ENCODE assay signal across 17 cellular contexts in genomic region chr2:105379741-105380186, GRCh38. TPM values are rescaled to one million over a fixed set of nuclear protein-coding genes. Genes with fewer than 3 reads are reported as not detected.
DNase-seq lines count a peak whose midpoint lies in the region; ATAC-seq, FAIRE-seq and TF ChIP-seq lines count a peak whose summit lies in the region.
"Had no signal": no experiment of that assay in that cellular context is flagged by ENCODE, and none has a peak within 500 bp of the region (broad histone marks: within the 10 kb centered on the region; RNA-seq: fewer than 3 reads in every experiment).

No MANE protein-coding gene starts in this region.

- H3K4me1 Mint-ChIP-seq in MCF 10A (ENCODE audit: insufficient read depth, unreplicated experiment), result peaks cover 10% of the 10 kb centered on the region
- H3K4me1 Mint-ChIP-seq: memory B cell, WTC11 had no signal

- H3K36me3 Mint-ChIP-seq in MCF 10A (ENCODE audit: insufficient read depth, unreplicated experiment), result peaks cover 96% of the 10 kb centered on the region
- H3K36me3 Mint-ChIP-seq: memory B cell had no signal

- TF ChIP-seq CTCF in MCF 10A (IDR thresholded peaks at IDR 0.05; ENCODE audit: unreplicated experiment) (no peak), mammary epithelial cell (conservative IDR thresholded peaks at IDR 0.05 in 1 of 2, IDR thresholded peaks at IDR 0.05 in 1 of 2; ENCODE audit: extremely low read depth in 1 of 2, insufficient read depth in 1 of 2, low read depth in 1 of 2, low read length in 2 of 2) (no peak), ascending aorta (IDR thresholded peaks at IDR 0.05) (no peak), uterus (IDR thresholded peaks at IDR 0.05) (no peak)

- no peaks in the 10 kb centered on the region for H3K27me3 Mint-ChIP-seq in MCF 10A (ENCODE audit: insufficient read depth, unreplicated experiment)

- H3K36me3 ChIP-seq in mammary epithelial cell (ENCODE audit: insufficient read depth, low read length), result peaks cover 57% of the 10 kb centered on the region
- H3K36me3 ChIP-seq in ascending aorta, result peaks cover 0 to 9% of the 10 kb centered on the region in 2 donors
- H3K36me3 ChIP-seq in mucosa of rectum (ENCODE audit: control insufficient read depth in 2 of 2, insufficient read depth in 2 of 2, low read length in 2 of 2), result peaks cover 25 to 44% of the 10 kb centered on the region in 2 donors
- H3K36me3 ChIP-seq in uterus, result no peaks in the 10 kb centered on the region

- no peak for DNase-seq in MCF 10A (ENCODE audit: unreplicated experiment)
- no peak for DNase-seq in mammary epithelial cell
- peak in 1 of 2 donors; percentile 49 for DNase-seq in ascending aorta (ENCODE audit: low spot score in 2 of 2)
- DNase-seq in uterus, result no peak
- no peak for DNase-seq in amniotic stem cell (lab: John Stamatoyannopoulos, UW)
- no peak for DNase-seq in RCC 7860 (ENCODE audit: low spot score)
- DNase-seq: 8988T; activated T-cell treated with anti-CD3 and anti-CD28 coated beads, Interleukin-2, amount 50 U/mL, for 4 hours; cerebellar nuclear complex; DND-41; NCI-H187 had no signal

- WGBS in mammary epithelial cell (ENCODE audit: low coverage, missing lambda C conversion rate), result 70% methylated on average over 7 of the region's 7 CpGs

- no peak for ATAC-seq in GM21528 (IDR thresholded peaks at IDR 0.05; ENCODE audit: low FRiP score, unreplicated experiment)
- ATAC-seq: activated T-cell treated with anti-CD3 and anti-CD28 coated beads, Interleukin-2, amount 50 U/mL, for 4 hours; WTC11 had no signal

- H3K9me3 ChIP-seq in mammary epithelial cell (replicated peaks; ENCODE audit: insufficient read depth, low read length), result no peaks in the 10 kb centered on the region
- no peaks in the 10 kb centered on the region for H3K9me3 ChIP-seq in ascending aorta
- no peaks in the 10 kb centered on the region for H3K9me3 ChIP-seq in mucosa of rectum (ENCODE audit: control insufficient read depth in 2 of 2, low read length in 2 of 2)
- no peaks in the 10 kb centered on the region for H3K9me3 ChIP-seq in uterus

- BruUV-seq in MCF 10A (replicated peaks; lab: Mats Ljungman, UMichigan) (no TSS peak), mammary epithelial cell (replicated peaks; lab: Mats Ljungman, UMichigan) (no TSS peak)

- no peak overlapping the region for H3K4me2 ChIP-seq in mammary epithelial cell (ENCODE audit: insufficient read depth, low read depth, low read length)

- dilution Hi-C loops in mammary epithelial cell (cut with HindIII; ENCODE audit: low sequenced_read_pairs), result loop anchor here (5.0 kb wide), 2 partner anchors 78 to 143 kb away; no protein-coding TSS in a partner anchor

- in situ Hi-C loops in mammary epithelial cell (cut with MboI; ENCODE audit: low sequenced_read_pairs in 2 of 2), result loop anchor here (5.0 to 10.0 kb wide), 2 partner anchors 138 to 155 kb away; no protein-coding TSS in a partner anchor

- no peaks in the 10 kb centered on the region for H3K9me3 Mint-ChIP-seq in MCF 10A (ENCODE audit: unreplicated experiment)
- H3K9me3 Mint-ChIP-seq: activated T-cell treated with anti-CD3 and anti-CD28 coated beads, Interleukin-2, amount 50 U/mL, for 4 hours; memory B cell; WTC11 had no signal

- H3K79me2 ChIP-seq in mammary epithelial cell (ENCODE audit: insufficient read depth, low read length), result peaks cover 96% of the 10 kb centered on the region

- H3K27ac ChIP-seq in mammary epithelial cell (ENCODE audit: insufficient read depth, low read depth, low read length), result no peak overlapping the region
- H3K27ac ChIP-seq in ascending aorta, result peak overlapping the region; percentile 57 to 86
- H3K27ac ChIP-seq in mucosa of rectum (ENCODE audit: low read depth in 2 of 2, low read length in 2 of 2), result peak overlapping the region; percentile 73 to 87
- H3K27ac ChIP-seq in uterus, result peak overlapping the region; percentile 73 to 78

- H3K9ac ChIP-seq in mammary epithelial cell (ENCODE audit: insufficient read depth, low read length) (no peak overlapping the region), mucosa of rectum (ENCODE audit: low read depth in 1 of 2, low read length in 2 of 2) (no peak overlapping the region)

- H3K27me3 ChIP-seq in mammary epithelial cell (ENCODE audit: insufficient read depth, low read length), result no peaks in the 10 kb centered on the region
- no peaks in the 10 kb centered on the region for H3K27me3 ChIP-seq in ascending aorta
- no peaks in the 10 kb centered on the region for H3K27me3 ChIP-seq in mucosa of rectum (ENCODE audit: control insufficient read depth in 2 of 2, insufficient read depth in 2 of 2, low read length in 2 of 2)
- no peaks in the 10 kb centered on the region for H3K27me3 ChIP-seq in uterus

- no peak overlapping the region for H3K4me3 ChIP-seq in mammary epithelial cell (replicated peaks in 1 of 3; ENCODE audit: insufficient read depth in 1 of 3, low read depth in 2 of 3, low read length in 3 of 3)
- no peak overlapping the region for H3K4me3 ChIP-seq in ascending aorta
- H3K4me3 ChIP-seq in mucosa of rectum (ENCODE audit: low read length in 2 of 2), result no peak overlapping the region
- no peak overlapping the region for H3K4me3 ChIP-seq in uterus

- H3K27ac Mint-ChIP-seq in MCF 10A (ENCODE audit: low read depth, unreplicated experiment), result peak overlapping the region; percentile 4
- H3K27ac Mint-ChIP-seq: memory B cell, WTC11 had no signal

- H4K20me1 ChIP-seq in mammary epithelial cell (ENCODE audit: insufficient read depth, low read length), result no peaks in the 10 kb centered on the region

- H2AFZ ChIP-seq in mammary epithelial cell (ENCODE audit: low read depth, low read length), result no peak overlapping the region

- POLR2A ChIA-PET in MCF 10A (lab: Yijun Ruan, JAX), result interaction anchor here (1.2 kb wide), 1 partner anchor 30 kb away, joined by 4 read pairs; no protein-coding TSS in a partner anchor

- FAIRE-seq in RCC 7860 (lab: Jason Lieb, UNC), result no peak
- FAIRE-seq: GM18507 had no signal

- TF ChIP-seq POLR2A in uterus (IDR thresholded peaks at IDR 0.05), result no peak

- H3K4me1 ChIP-seq in mammary epithelial cell (ENCODE audit: insufficient read depth, low read length), result peaks cover 68% of the 10 kb centered on the region
- H3K4me1 ChIP-seq in ascending aorta, result peaks cover 0 to 26% of the 10 kb centered on the region in 2 donors
- H3K4me1 ChIP-seq in mucosa of rectum (ENCODE audit: control insufficient read depth in 2 of 2, insufficient read depth in 2 of 2, low read length in 2 of 2), result peaks cover 4 to 19% of the 10 kb centered on the region in 2 donors
- H3K4me1 ChIP-seq in uterus, result peaks cover 7 to 9% of the 10 kb centered on the region in 2 donors

- intact Hi-C loops in MCF 10A (cut with micrococcal nuclease) (loop anchor here (2.0 kb wide), 1 partner anchor 141 kb away; no protein-coding TSS in a partner anchor), mammary epithelial cell (cut with micrococcal nuclease) (no loop called here), ascending aorta (cut with DNase I) (no loop called here), uterus (cut with DNase I; ENCODE audit: low total_unique reads) (no loop called here)

- CTCF ChIA-PET in MCF 10A (lab: Yijun Ruan, JAX) (interaction anchor here (0.6 to 1.2 kb wide), 4 partner anchors 14 to 167 kb away, joined by 3 to 4 read pairs (median 4); no protein-coding TSS in a partner anchor), mammary epithelial cell (lab: Charles Lee; ENCODE audit: low non-redundant PET) (no interaction called here)

- H3K4me3 Mint-ChIP-seq in MCF 10A (ENCODE audit: unreplicated experiment), result no peak overlapping the region
- H3K4me3 Mint-ChIP-seq: activated T-cell treated with anti-CD3 and anti-CD28 coated beads, Interleukin-2, amount 50 U/mL, for 4 hours; memory B cell; WTC11 had no signal

RNA-seq across cellular contexts. Expression of gene FHL2, which starts 19.1 kb away (rescaled TPM):
- total RNA-seq in MCF 10A (2022) (77.3 and 93.2 TPM in 2 replicates), mammary epithelial cell (100 to 1,000 TPM; 158 to 363 TPM), ascending aorta (175 TPM), uterus (100 to 1,000 TPM in 1 of 4 donors, 10 to 100 TPM in 3; 27.4 to 100 (median 62.7) TPM)
- polyA plus RNA-seq in mammary epithelial cell, result 280 TPM
- polyA minus RNA-seq in mammary epithelial cell, result 170 TPM
- total RNA-seq: OCI-LY7 had no signal

RNA-seq across cellular contexts. Expression of gene C2orf49, which starts 42.4 kb away (rescaled TPM):
- total RNA-seq in MCF 10A (2022) (24.2 and 24.5 TPM in 2 replicates), mammary epithelial cell (10 to 100 TPM; 16.5 TPM), ascending aorta (12.2 TPM), uterus (10 to 100 TPM; 10.2 to 62.6 (median 22.8) TPM)
- polyA plus RNA-seq in mammary epithelial cell, result 8.7 TPM
- 8.0 TPM for polyA minus RNA-seq in mammary epithelial cell

RNA-seq across cellular contexts. Expression of gene TGFBRAP1, which starts 50.2 kb away (rescaled TPM):
- total RNA-seq in MCF 10A (2022) (16.8 and 19.3 TPM in 2 replicates), mammary epithelial cell (10 to 100 TPM; 24.6 to 44.8 TPM), ascending aorta (30.1 TPM), uterus (10 to 100 TPM; 21.0 to 38.7 (median 24.2) TPM)
- polyA plus RNA-seq in mammary epithelial cell, result 9.8 TPM
- polyA minus RNA-seq in mammary epithelial cell, result 19.2 TPM
